Comparison of ENCODE assay signal across 9 cellular contexts in the genomic region with DNA sequence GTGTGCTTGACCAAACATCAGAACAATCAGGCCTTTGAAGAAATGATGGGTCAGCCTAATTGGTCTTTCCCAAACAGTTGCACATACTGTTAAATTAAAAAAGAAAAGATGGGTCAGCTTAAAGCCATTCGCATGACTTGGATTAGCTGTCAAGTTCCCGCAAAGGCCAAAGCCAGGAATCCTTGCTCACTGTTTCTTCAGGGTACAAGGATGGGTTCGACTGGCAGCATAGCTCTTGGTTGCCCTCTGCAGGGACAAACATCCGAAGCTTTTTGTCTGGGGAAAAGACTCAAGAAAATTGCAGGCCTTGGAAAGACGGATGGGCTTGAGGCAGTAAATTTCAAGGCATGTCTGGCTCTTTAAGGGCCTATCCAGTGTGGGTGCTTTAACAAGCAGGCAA.
DNase-seq lines count a peak whose midpoint lies in the region; ATAC-seq and TF ChIP-seq lines count a peak whose summit lies in the region.
"Had no signal": no experiment of that assay in that cellular context is flagged by ENCODE, and none has a peak within 500 bp of the region (broad histone marks: within the 10 kb centered on the region; RNA-seq: fewer than 3 reads in every experiment).

No MANE protein-coding gene starts in this region.

- no peaks in the 10 kb centered on the region for H3K36me3 Mint-ChIP-seq in T-helper 2 cell treated with Interferon-gamma antibody and Interleukin-4, amounts not matched to agents 5 μg/mL and 100 μg/mL, for 36 hours (ENCODE audit: low read depth)

- H2AFZ ChIP-seq in OCI-LY1 (ENCODE audit: low read length), result no peak overlapping the region
- no peak overlapping the region for H2AFZ ChIP-seq in trophoblast cell (ENCODE audit: insufficient read depth, low read length, poor library complexity)

- WGBS in trophoblast cell (ENCODE audit: extremely low coverage, insufficient coverage, insufficient read length), result no CpG with 5 or more reads among the region's 5 CpGs

- peak overlapping the region; percentile 18 for H2BK5ac ChIP-seq in trophoblast cell (ENCODE audit: low read depth, low read length, poor library complexity)

- peaks cover 3% of the 10 kb centered on the region; the same call in 1 of the 2 replicates for H3K9me3 ChIP-seq in OCI-LY1 (ENCODE audit: low read length)
- no peaks in the 10 kb centered on the region for H3K9me3 ChIP-seq in trophoblast cell (ENCODE audit: insufficient read depth, low read depth, low read length)

- H2BK12ac ChIP-seq in trophoblast cell (ENCODE audit: low read length), result no peak overlapping the region

- no peaks in the 10 kb centered on the region for H3K9me2 ChIP-seq in OCI-LY1 (ENCODE audit: low read depth, low read length)

- DNase-seq in fibroblast of the aortic adventitia (ENCODE audit: low read depth), result peak; percentile 70
- peak; percentile 7 to 41 for DNase-seq in trophoblast cell
- no peak for DNase-seq in DMS153 (lab: John Stamatoyannopoulos, UW)
- DNase-seq in T-helper 2 cell treated with Interferon-gamma antibody and Interleukin-4, amounts not matched to agents 5 μg/mL and 100 μg/mL, for 36 hours (ENCODE audit: low spot score), result no peak
- DNase-seq: activated B cell treated with CpG ODN at 0.5 μM for 24 hours had no signal

- H4K20me1 ChIP-seq in OCI-LY1 (ENCODE audit: insufficient read depth, low read length), result no peaks in the 10 kb centered on the region

- no peak overlapping the region for H3K4me3 ChIP-seq in OCI-LY1 (ENCODE audit: low read depth, low read length, poor library complexity, severe bottlenecking)
- H3K4me3 ChIP-seq in fibroblast of the aortic adventitia (ENCODE audit: low read depth, low read length), result no peak overlapping the region
- H3K4me3 ChIP-seq in trophoblast cell (ENCODE audit: low read depth, low read length), result no peak overlapping the region

- no peak overlapping the region for H3K4ac ChIP-seq in trophoblast cell (ENCODE audit: low read depth, low read length)

- H4K91ac ChIP-seq in trophoblast cell (ENCODE audit: low read depth, low read length), result peak overlapping the region; percentile 20

- no peak overlapping the region for H3K4me2 ChIP-seq in OCI-LY1 (ENCODE audit: low read length)
- H3K4me2 ChIP-seq in trophoblast cell (ENCODE audit: low read length), result no peak overlapping the region

- H3K14ac ChIP-seq in trophoblast cell (ENCODE audit: low read length), result no peak overlapping the region

- no peak overlapping the region for H3K18ac ChIP-seq in trophoblast cell (ENCODE audit: low read length)

- peaks cover 3% of the 10 kb centered on the region for H3K9me3 Mint-ChIP-seq in T-helper 2 cell treated with Interferon-gamma antibody and Interleukin-4, amounts not matched to agents 5 μg/mL and 100 μg/mL, for 36 hours

- H3K4me1 ChIP-seq in OCI-LY1 (ENCODE audit: insufficient read depth, low read length, severe bottlenecking) (peaks cover 9% of the 10 kb centered on the region), trophoblast cell (ENCODE audit: control insufficient read depth in 1 of 2, insufficient read depth in 2 of 2, low read length in 2 of 2) (peaks cover 0 to 2% of the 10 kb centered on the region in 2 experiments)

- no peaks in the 10 kb centered on the region for H3K36me3 ChIP-seq in OCI-LY1 (ENCODE audit: insufficient read depth, low read length)
- H3K36me3 ChIP-seq in trophoblast cell (ENCODE audit: control insufficient read depth in 1 of 2, insufficient read depth in 2 of 2, low read length in 2 of 2), result no peaks in the 10 kb centered on the region

- H3K27me3 ChIP-seq in OCI-LY1 (ENCODE audit: insufficient read depth, low read length) (no peaks in the 10 kb centered on the region), trophoblast cell (ENCODE audit: insufficient read depth, low read length) (no peaks in the 10 kb centered on the region)

- H3K4me3 Mint-ChIP-seq in T-helper 2 cell treated with Interferon-gamma antibody and Interleukin-4, amounts not matched to agents 5 μg/mL and 100 μg/mL, for 36 hours, result no peak overlapping the region
- H3K4me3 Mint-ChIP-seq: activated B cell treated with CpG ODN at 0.5 μM for 24 hours had no signal

- TF ChIP-seq CTCF in GM12873 (IDR thresholded peaks at IDR 0.05; ENCODE audit: insufficient read depth, low read depth, low read length, missing control alignments) (peak; percentile 36), OCI-LY1 (IDR thresholded peaks at IDR 0.05; ENCODE audit: low read length) (peak; percentile 67), fibroblast of the aortic adventitia (IDR thresholded peaks at IDR 0.05; ENCODE audit: insufficient read depth, low read length) (peak; percentile 61)

- H3K79me2 ChIP-seq in OCI-LY1 (ENCODE audit: insufficient read depth, low read length) (no peaks in the 10 kb centered on the region), trophoblast cell (ENCODE audit: control insufficient read depth, insufficient read depth, low read length, poor library complexity) (no peaks in the 10 kb centered on the region)

- no peak overlapping the region for H2AK5ac ChIP-seq in trophoblast cell (ENCODE audit: low read length)

- H3K27me3 Mint-ChIP-seq in T-helper 2 cell treated with Interferon-gamma antibody and Interleukin-4, amounts not matched to agents 5 μg/mL and 100 μg/mL, for 36 hours (ENCODE audit: low read depth), result no peaks in the 10 kb centered on the region
- H3K27me3 Mint-ChIP-seq: activated B cell treated with CpG ODN at 0.5 μM for 24 hours had no signal

- ATAC-seq in GM19455 (IDR thresholded peaks at IDR 0.05; ENCODE audit: unreplicated experiment) (no peak), HG02642 (IDR thresholded peaks at IDR 0.05; ENCODE audit: poor library complexity, unreplicated experiment) (no peak)

- H3K27ac Mint-ChIP-seq in T-helper 2 cell treated with Interferon-gamma antibody and Interleukin-4, amounts not matched to agents 5 μg/mL and 100 μg/mL, for 36 hours, result no peak overlapping the region
- H3K27ac Mint-ChIP-seq: activated B cell treated with CpG ODN at 0.5 μM for 24 hours had no signal

- H3K4me1 Mint-ChIP-seq in T-helper 2 cell treated with Interferon-gamma antibody and Interleukin-4, amounts not matched to agents 5 μg/mL and 100 μg/mL, for 36 hours (ENCODE audit: low read depth), result no peaks in the 10 kb centered on the region
- H3K4me1 Mint-ChIP-seq: activated B cell treated with CpG ODN at 0.5 μM for 24 hours had no signal

- no peaks in the 10 kb centered on the region for H3F3A ChIP-seq in OCI-LY1 (ENCODE audit: insufficient read depth, low read length)

- no peak overlapping the region for H3K9ac ChIP-seq in OCI-LY1 (ENCODE audit: low read length)
- no peak overlapping the region for H3K9ac ChIP-seq in trophoblast cell (ENCODE audit: low read length)

- H3K79me1 ChIP-seq in trophoblast cell (ENCODE audit: low read length), result no peaks in the 10 kb centered on the region

- no peak overlapping the region for H4K8ac ChIP-seq in trophoblast cell (ENCODE audit: low read depth, low read length)

- H3K23ac ChIP-seq in trophoblast cell (ENCODE audit: low read length), result no peak overlapping the region

- H2BK120ac ChIP-seq in trophoblast cell (ENCODE audit: insufficient read depth, low read length, poor library complexity), result no peak overlapping the region

- H3K27ac ChIP-seq in OCI-LY1 (ENCODE audit: low read depth, low read length, poor library complexity, severe bottlenecking), result no peak overlapping the region
- no peak overlapping the region for H3K27ac ChIP-seq in trophoblast cell (ENCODE audit: low read depth, low read length)

- H4K12ac ChIP-seq in trophoblast cell (ENCODE audit: low read depth, low read length), result no peak overlapping the region

Comparison
In these comparisons a context has a peak if more than half of its experiments do, and no peak if none do; other contexts are left out.
1. DNase-seq: peak in fibroblast of the aortic adventitia (single experiment) and trophoblast cell (2 of 2); none in DMS153 (single experiment) and T-helper 2 cell treated with Interferon-gamma antibody and Interleukin-4, amounts not matched to agents 5 μg/mL and 100 μg/mL, for 36 hours (single experiment).
2. Peak in every context shown above with its lines, with median percentiles within 50 percentile points of each other: CTCF ChIP-seq.